Comparison of ENCODE assay signal across 1 cellular context in the genomic region with DNA sequence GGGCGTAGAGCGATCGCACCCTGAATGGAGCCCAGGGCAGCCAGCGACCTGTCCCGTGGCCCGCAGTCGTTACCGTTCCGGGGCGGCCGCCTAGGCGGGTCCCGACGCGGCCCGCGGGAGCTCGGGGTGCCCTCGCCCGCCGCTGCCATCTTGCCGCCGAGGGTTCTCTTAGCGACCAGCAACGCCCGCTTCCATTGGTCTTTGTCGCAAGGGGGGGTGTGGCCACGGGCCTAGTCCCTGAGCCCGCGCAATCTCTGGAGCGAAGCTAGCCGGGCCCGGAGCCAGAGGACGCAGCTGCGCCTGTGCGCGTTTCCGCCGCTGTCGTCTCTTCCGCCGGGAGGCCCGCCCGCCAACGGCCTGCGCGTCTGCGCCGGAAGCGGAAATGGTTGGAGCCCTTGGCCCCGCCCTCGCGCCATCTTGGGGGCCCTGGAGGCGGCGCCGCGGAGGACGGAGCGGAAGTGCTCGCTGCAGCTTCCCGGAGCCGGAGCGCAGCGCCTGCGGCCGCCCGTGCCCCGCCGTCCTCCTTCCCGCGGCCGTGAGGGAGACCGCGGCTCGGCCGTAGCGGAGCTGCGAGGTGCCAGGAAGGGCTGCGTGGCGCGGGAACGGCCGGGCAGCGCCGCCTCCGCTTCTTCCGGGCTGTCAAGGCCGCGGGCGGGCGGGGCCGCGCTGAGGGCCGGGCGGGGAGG.
TF ChIP-seq lines count a peak whose summit lies in the region.

A gene (minus strand): TSS at position 170 of the 686 bp plus-strand sequence. CDS start 21 bp downstream, at position 149.
A gene with protein sequence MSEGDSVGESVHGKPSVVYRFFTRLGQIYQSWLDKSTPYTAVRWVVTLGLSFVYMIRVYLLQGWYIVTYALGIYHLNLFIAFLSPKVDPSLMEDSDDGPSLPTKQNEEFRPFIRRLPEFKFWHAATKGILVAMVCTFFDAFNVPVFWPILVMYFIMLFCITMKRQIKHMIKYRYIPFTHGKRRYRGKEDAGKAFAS (plus strand): TSS at position 457 of the 686 bp plus-strand sequence. CDS start 3,950 bp downstream, outside the sequence.

TF ChIP-seq in HepG2, 621 proteins besides CTCF, POLR2A, EP300 and RAD21 (continued from another document and continues in another):
- TF ChIP-seq SAP130 (CRISPR knock-in tag; IDR thresholded peaks at IDR 0.05; ENCODE audit: low read depth), result peak; percentile 98
- TF ChIP-seq, protein P1, sequence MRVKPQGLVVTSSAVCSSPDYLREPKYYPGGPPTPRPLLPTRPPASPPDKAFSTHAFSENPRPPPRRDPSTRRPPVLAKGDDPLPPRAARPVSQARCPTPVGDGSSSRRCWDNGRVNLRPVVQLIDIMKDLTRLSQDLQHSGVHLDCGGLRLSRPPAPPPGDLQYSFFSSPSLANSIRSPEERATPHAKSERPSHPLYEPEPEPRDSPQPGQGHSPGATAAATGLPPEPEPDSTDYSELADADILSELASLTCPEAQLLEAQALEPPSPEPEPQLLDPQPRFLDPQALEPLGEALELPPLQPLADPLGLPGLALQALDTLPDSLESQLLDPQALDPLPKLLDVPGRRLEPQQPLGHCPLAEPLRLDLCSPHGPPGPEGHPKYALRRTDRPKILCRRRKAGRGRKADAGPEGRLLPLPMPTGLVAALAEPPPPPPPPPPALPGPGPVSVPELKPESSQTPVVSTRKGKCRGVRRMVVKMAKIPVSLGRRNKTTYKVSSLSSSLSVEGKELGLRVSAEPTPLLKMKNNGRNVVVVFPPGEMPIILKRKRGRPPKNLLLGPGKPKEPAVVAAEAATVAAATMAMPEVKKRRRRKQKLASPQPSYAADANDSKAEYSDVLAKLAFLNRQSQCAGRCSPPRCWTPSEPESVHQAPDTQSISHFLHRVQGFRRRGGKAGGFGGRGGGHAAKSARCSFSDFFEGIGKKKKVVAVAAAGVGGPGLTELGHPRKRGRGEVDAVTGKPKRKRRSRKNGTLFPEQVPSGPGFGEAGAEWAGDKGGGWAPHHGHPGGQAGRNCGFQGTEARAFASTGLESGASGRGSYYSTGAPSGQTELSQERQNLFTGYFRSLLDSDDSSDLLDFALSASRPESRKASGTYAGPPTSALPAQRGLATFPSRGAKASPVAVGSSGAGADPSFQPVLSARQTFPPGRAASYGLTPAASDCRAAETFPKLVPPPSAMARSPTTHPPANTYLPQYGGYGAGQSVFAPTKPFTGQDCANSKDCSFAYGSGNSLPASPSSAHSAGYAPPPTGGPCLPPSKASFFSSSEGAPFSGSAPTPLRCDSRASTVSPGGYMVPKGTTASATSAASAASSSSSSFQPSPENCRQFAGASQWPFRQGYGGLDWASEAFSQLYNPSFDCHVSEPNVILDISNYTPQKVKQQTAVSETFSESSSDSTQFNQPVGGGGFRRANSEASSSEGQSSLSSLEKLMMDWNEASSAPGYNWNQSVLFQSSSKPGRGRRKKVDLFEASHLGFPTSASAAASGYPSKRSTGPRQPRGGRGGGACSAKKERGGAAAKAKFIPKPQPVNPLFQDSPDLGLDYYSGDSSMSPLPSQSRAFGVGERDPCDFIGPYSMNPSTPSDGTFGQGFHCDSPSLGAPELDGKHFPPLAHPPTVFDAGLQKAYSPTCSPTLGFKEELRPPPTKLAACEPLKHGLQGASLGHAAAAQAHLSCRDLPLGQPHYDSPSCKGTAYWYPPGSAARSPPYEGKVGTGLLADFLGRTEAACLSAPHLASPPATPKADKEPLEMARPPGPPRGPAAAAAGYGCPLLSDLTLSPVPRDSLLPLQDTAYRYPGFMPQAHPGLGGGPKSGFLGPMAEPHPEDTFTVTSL (CRISPR knock-in tag; IDR thresholded peaks at IDR 0.05; ENCODE audit: borderline replicate concordance), result no peak
- no peak for TF ChIP-seq SP140L (CRISPR knock-in tag; IDR thresholded peaks at IDR 0.05; ENCODE audit: borderline replicate concordance)
- no peak for TF ChIP-seq NFATC3 (CRISPR knock-in tag; IDR thresholded peaks at IDR 0.05)
- no peak for TF ChIP-seq TBL1XR1 (IDR thresholded peaks at IDR 0.05; ENCODE audit: borderline replicate concordance, low read length, partially characterized antibody)
- no peak for TF ChIP-seq ZNF468 (CRISPR knock-in tag; IDR thresholded peaks at IDR 0.05)
- TF ChIP-seq ETV6 (CRISPR knock-in tag; conservative IDR thresholded peaks at IDR 0.05), result peak; percentile 25; the same call in 1 of the 2 replicates
- no peak for TF ChIP-seq EZH2 (conservative IDR thresholded peaks at IDR 0.05; ENCODE audit: low read depth, low read length)
- TF ChIP-seq, protein P2, sequence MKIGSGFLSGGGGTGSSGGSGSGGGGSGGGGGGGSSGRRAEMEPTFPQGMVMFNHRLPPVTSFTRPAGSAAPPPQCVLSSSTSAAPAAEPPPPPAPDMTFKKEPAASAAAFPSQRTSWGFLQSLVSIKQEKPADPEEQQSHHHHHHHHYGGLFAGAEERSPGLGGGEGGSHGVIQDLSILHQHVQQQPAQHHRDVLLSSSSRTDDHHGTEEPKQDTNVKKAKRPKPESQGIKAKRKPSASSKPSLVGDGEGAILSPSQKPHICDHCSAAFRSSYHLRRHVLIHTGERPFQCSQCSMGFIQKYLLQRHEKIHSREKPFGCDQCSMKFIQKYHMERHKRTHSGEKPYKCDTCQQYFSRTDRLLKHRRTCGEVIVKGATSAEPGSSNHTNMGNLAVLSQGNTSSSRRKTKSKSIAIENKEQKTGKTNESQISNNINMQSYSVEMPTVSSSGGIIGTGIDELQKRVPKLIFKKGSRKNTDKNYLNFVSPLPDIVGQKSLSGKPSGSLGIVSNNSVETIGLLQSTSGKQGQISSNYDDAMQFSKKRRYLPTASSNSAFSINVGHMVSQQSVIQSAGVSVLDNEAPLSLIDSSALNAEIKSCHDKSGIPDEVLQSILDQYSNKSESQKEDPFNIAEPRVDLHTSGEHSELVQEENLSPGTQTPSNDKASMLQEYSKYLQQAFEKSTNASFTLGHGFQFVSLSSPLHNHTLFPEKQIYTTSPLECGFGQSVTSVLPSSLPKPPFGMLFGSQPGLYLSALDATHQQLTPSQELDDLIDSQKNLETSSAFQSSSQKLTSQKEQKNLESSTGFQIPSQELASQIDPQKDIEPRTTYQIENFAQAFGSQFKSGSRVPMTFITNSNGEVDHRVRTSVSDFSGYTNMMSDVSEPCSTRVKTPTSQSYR (CRISPR knock-in tag; IDR thresholded peaks at IDR 0.05; ENCODE audit: borderline replicate concordance), result no peak
- 0 out of 2 replicates have a peak, but pooled peaks have one; percentile 30 for TF ChIP-seq BRD4 (CRISPR knock-in tag; IDR thresholded peaks at IDR 0.05)
- TF ChIP-seq POGZ (CRISPR knock-in tag; IDR thresholded peaks at IDR 0.05), result peak; percentile 33; the same call in 1 of the 2 replicates
- peak; percentile 79; the same call in 1 of the 2 replicates for TF ChIP-seq ZNF563 (CRISPR knock-in tag; IDR thresholded peaks at IDR 0.05)
- TF ChIP-seq KLF9 (CRISPR knock-in tag; IDR thresholded peaks at IDR 0.05; ENCODE audit: low read depth), result no peak; the same call in 1 of the 2 replicates
- no peak for TF ChIP-seq NBN (conservative IDR thresholded peaks at IDR 0.05)
- TF ChIP-seq, protein P3, sequence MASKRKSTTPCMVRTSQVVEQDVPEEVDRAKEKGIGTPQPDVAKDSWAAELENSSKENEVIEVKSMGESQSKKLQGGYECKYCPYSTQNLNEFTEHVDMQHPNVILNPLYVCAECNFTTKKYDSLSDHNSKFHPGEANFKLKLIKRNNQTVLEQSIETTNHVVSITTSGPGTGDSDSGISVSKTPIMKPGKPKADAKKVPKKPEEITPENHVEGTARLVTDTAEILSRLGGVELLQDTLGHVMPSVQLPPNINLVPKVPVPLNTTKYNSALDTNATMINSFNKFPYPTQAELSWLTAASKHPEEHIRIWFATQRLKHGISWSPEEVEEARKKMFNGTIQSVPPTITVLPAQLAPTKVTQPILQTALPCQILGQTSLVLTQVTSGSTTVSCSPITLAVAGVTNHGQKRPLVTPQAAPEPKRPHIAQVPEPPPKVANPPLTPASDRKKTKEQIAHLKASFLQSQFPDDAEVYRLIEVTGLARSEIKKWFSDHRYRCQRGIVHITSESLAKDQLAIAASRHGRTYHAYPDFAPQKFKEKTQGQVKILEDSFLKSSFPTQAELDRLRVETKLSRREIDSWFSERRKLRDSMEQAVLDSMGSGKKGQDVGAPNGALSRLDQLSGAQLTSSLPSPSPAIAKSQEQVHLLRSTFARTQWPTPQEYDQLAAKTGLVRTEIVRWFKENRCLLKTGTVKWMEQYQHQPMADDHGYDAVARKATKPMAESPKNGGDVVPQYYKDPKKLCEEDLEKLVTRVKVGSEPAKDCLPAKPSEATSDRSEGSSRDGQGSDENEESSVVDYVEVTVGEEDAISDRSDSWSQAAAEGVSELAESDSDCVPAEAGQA (IDR thresholded peaks at IDR 0.05; ENCODE audit: low read depth), result peak; percentile 75
- TF ChIP-seq, protein P3 (CRISPR knock-in tag; IDR thresholded peaks at IDR 0.05; ENCODE audit: borderline replicate concordance), result no peak
- no peak for TF ChIP-seq PCBP1 (IDR thresholded peaks at IDR 0.05; ENCODE audit: borderline replicate concordance, low read depth, low read length)
- TF ChIP-seq ZNF672 (CRISPR knock-in tag; IDR thresholded peaks at IDR 0.05), result no peak
- peak; percentile 87; the same call in 1 of the 2 replicates for TF ChIP-seq FOXC1 (CRISPR knock-in tag; IDR thresholded peaks at IDR 0.05; ENCODE audit: borderline replicate concordance)
- peak; percentile 86 for TF ChIP-seq RBM22 (optimal IDR thresholded peaks at IDR 0.05; ENCODE audit: low read length)
- peak; percentile 80; the same call in 1 of the 2 replicates for TF ChIP-seq ZNF709 (CRISPR knock-in tag; IDR thresholded peaks at IDR 0.05)
- peak; percentile 71 for TF ChIP-seq HCFC1 (IDR thresholded peaks at IDR 0.05; ENCODE audit: low read depth, low read length)
- no peak for TF ChIP-seq NFE2L2 (IDR thresholded peaks at IDR 0.05; ENCODE audit: low read length)
- no peak for TF ChIP-seq ZNF232 (CRISPR knock-in tag; IDR thresholded peaks at IDR 0.05; ENCODE audit: borderline replicate concordance)
- TF ChIP-seq HNF4G (IDR thresholded peaks at IDR 0.05; ENCODE audit: borderline replicate concordance, low read depth, low read length), result no peak
- no peak for TF ChIP-seq HNF4G (CRISPR knock-in tag; IDR thresholded peaks at IDR 0.05; ENCODE audit: borderline replicate concordance, low read depth)
- no peak for TF ChIP-seq NR3C1 (CRISPR knock-in tag; IDR thresholded peaks at IDR 0.05)
- no peak for TF ChIP-seq PTBP1 (IDR thresholded peaks at IDR 0.05; ENCODE audit: low read depth, low read length, poor library complexity, severe bottlenecking)
- no peak for TF ChIP-seq DPF2 (CRISPR knock-in tag; IDR thresholded peaks at IDR 0.05; ENCODE audit: borderline replicate concordance, low read depth)
- TF ChIP-seq SALL1 (CRISPR knock-in tag; IDR thresholded peaks at IDR 0.05), result peak; percentile 35; the same call in 1 of the 2 replicates
- TF ChIP-seq ARNT (IDR thresholded peaks at IDR 0.05), result no peak
- TF ChIP-seq, protein P4, sequence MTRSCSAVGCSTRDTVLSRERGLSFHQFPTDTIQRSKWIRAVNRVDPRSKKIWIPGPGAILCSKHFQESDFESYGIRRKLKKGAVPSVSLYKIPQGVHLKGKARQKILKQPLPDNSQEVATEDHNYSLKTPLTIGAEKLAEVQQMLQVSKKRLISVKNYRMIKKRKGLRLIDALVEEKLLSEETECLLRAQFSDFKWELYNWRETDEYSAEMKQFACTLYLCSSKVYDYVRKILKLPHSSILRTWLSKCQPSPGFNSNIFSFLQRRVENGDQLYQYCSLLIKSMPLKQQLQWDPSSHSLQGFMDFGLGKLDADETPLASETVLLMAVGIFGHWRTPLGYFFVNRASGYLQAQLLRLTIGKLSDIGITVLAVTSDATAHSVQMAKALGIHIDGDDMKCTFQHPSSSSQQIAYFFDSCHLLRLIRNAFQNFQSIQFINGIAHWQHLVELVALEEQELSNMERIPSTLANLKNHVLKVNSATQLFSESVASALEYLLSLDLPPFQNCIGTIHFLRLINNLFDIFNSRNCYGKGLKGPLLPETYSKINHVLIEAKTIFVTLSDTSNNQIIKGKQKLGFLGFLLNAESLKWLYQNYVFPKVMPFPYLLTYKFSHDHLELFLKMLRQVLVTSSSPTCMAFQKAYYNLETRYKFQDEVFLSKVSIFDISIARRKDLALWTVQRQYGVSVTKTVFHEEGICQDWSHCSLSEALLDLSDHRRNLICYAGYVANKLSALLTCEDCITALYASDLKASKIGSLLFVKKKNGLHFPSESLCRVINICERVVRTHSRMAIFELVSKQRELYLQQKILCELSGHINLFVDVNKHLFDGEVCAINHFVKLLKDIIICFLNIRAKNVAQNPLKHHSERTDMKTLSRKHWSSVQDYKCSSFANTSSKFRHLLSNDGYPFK (CRISPR knock-in tag; IDR thresholded peaks at IDR 0.05; ENCODE audit: borderline replicate concordance), result peak; percentile 85; the same call in 1 of the 2 replicates
- TF ChIP-seq, protein P5, sequence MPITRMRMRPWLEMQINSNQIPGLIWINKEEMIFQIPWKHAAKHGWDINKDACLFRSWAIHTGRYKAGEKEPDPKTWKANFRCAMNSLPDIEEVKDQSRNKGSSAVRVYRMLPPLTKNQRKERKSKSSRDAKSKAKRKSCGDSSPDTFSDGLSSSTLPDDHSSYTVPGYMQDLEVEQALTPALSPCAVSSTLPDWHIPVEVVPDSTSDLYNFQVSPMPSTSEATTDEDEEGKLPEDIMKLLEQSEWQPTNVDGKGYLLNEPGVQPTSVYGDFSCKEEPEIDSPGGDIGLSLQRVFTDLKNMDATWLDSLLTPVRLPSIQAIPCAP (CRISPR knock-in tag; IDR thresholded peaks at IDR 0.05; ENCODE audit: low read depth), result no peak
- no peak for TF ChIP-seq FOXA1 (IDR thresholded peaks at IDR 0.05)
- TF ChIP-seq FOXA1 (CRISPR knock-in tag; IDR thresholded peaks at IDR 0.05), result no peak
- TF ChIP-seq ZNF350 (CRISPR knock-in tag; IDR thresholded peaks at IDR 0.05; ENCODE audit: borderline replicate concordance, low read depth), result 0 out of 2 replicates have a peak, but pooled peaks have one; percentile 32
- no peak for TF ChIP-seq ZSCAN29 (CRISPR knock-in tag; conservative IDR thresholded peaks at IDR 0.05)
- TF ChIP-seq CREB1 (IDR thresholded peaks at IDR 0.05), result peak; percentile 79
- peak; percentile 89 for TF ChIP-seq CREB1 (CRISPR knock-in tag; IDR thresholded peaks at IDR 0.05)
- no peak; the same call in 1 of the 2 replicates for TF ChIP-seq ZNF605 (CRISPR knock-in tag; IDR thresholded peaks at IDR 0.05)
- no peak for TF ChIP-seq GABPA (IDR thresholded peaks at IDR 0.05; ENCODE audit: low read depth, low read length)
- peak; percentile 92 for TF ChIP-seq GABPA (CRISPR knock-in tag; IDR thresholded peaks at IDR 0.05; ENCODE audit: low read depth)
